In genomic region chr20:61805781-61806180, GRCh38 we compare ENCODE assay signal across 1 cellular context.
TF ChIP-seq lines count a peak whose summit lies in the region.

No MANE protein-coding gene starts in this region.

TF ChIP-seq in WTC11, 78 proteins besides CTCF, POLR2A, EP300 and RAD21 (continued from another document):
- no peak for TF ChIP-seq E2F1 (CRISPR knock-in tag; IDR thresholded peaks at IDR 0.05)
- TF ChIP-seq ZMAT4 (CRISPR knock-in tag; IDR thresholded peaks at IDR 0.05): no peak
- TF ChIP-seq SP1 (CRISPR knock-in tag; conservative IDR thresholded peaks at IDR 0.05): no peak
